Comparison of ENCODE assay signal across 8 cellular contexts in the genomic region with DNA sequence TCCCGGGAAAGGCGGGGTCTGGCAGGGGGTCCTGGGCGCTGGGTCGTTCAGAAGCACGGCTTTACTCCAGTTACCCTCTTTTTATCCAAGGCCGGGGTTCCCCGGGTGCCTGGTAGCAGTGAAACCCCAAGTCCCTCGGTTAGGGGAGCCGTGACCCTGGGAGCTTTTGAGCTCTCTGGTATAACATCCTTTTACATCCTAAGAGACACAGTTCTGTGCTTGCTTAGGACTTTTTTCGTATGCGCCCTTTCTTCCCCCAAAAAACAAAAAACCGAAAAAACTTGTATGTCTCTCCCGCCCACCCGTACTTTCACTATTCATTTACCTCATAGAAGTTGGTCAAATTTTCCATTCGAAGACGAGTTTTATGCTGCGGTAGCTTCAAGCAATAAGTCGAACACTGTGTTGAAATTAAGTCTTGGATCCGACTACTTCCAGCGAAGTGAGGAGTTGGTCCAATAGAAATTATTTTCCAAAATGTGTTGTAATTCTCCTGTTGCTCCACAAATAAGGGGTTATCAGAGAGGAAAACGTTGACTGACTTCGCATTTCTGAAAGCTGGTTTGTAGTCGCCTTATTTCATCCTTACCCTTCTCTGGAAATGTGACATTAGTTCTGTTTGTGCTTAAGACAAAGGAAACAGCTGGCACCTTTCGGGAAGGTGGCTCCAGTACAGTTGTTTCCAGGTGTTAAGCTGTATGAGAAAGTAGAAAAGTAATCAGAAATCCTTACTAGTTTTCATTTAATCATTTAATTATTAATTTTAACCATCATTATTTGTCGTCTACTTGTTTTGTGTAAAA. TPM values are rescaled to one million over a fixed set of nuclear protein-coding genes. Genes with fewer than 3 reads are reported as not detected.
DNase-seq lines count a peak whose midpoint lies in the region; ATAC-seq and TF ChIP-seq lines count a peak whose summit lies in the region.

No MANE protein-coding gene starts in this region.

- H3K27me3 ChIP-seq in neutrophil (no peaks in the 10 kb centered on the region), vagina (no peaks in the 10 kb centered on the region)

- peak; percentile 5 for ATAC-seq in HG02623 (IDR thresholded peaks at IDR 0.05; ENCODE audit: unreplicated experiment)

- TF ChIP-seq POLR2A in vagina (IDR thresholded peaks at IDR 0.05): no peak

- H3K27ac ChIP-seq in neutrophil: peak overlapping the region; percentile 77
- H3K27ac ChIP-seq in vagina: peak overlapping the region; percentile 100

- TF ChIP-seq CTCF in fibroblast of the aortic adventitia (IDR thresholded peaks at IDR 0.05; ENCODE audit: insufficient read depth, low read length) (no peak), neutrophil (IDR thresholded peaks at IDR 0.05) (no peak), vagina (IDR thresholded peaks at IDR 0.05) (peak in 1 of 3 experiments; percentile 16)

- H3K4me1 ChIP-seq in neutrophil (ENCODE audit: control insufficient read depth in 1 of 2, insufficient read depth in 1 of 2, low read depth in 1 of 2, low read length in 1 of 2): peaks cover 44 to 45% of the 10 kb centered on the region in 2 experiments
- peaks cover 15% of the 10 kb centered on the region for H3K4me1 ChIP-seq in vagina

- H3K36me3 ChIP-seq in neutrophil (no peaks in the 10 kb centered on the region), vagina (no peaks in the 10 kb centered on the region)

- intact Hi-C loops in vagina (cut with DNase I): no loop called here

- DNase-seq in NOMO-1 treated with DMSO at 0.1 percent for 48 hours (lab: John Stamatoyannopoulos, UW; ENCODE audit: unreplicated experiment) (peak; percentile 36), NOMO-1 treated with dmso at 0.1 percent for 144 hours (lab: John Stamatoyannopoulos, UW; ENCODE audit: unreplicated experiment) (no peak), NCI-H2029 (lab: John Stamatoyannopoulos, UW) (peak; percentile 57), activated T-cell treated with anti-CD3 and anti-CD28 coated beads for 4 hours (peak; percentile 42), fibroblast of the aortic adventitia (ENCODE audit: low read depth) (peak; percentile 85), vagina (ENCODE audit: extremely low spot score in 2 of 2) (peak in 1 of 2 donors; percentile 93)

- no peaks in the 10 kb centered on the region for H3K9me3 ChIP-seq in neutrophil
- no peaks in the 10 kb centered on the region for H3K9me3 ChIP-seq in vagina

- H3K4me3 ChIP-seq in fibroblast of the aortic adventitia (ENCODE audit: low read depth, low read length) (peak overlapping the region; percentile 93), neutrophil (ENCODE audit: low read depth in 1 of 2, low read length in 1 of 2) (peak overlapping the region; percentile 88 to 89), vagina (peak overlapping the region; percentile 97 to 99)

RNA-seq across cellular contexts. Expression of a gene that starts 0.8 kb away (rescaled TPM):
- total RNA-seq in fibroblast of the aortic adventitia (ENCODE audit: low replicate concordance) (93.1 and 175 TPM in 2 replicates), vagina (71.2 TPM)
